ENCODE assay signal across 22 cellular contexts in the genomic region with DNA sequence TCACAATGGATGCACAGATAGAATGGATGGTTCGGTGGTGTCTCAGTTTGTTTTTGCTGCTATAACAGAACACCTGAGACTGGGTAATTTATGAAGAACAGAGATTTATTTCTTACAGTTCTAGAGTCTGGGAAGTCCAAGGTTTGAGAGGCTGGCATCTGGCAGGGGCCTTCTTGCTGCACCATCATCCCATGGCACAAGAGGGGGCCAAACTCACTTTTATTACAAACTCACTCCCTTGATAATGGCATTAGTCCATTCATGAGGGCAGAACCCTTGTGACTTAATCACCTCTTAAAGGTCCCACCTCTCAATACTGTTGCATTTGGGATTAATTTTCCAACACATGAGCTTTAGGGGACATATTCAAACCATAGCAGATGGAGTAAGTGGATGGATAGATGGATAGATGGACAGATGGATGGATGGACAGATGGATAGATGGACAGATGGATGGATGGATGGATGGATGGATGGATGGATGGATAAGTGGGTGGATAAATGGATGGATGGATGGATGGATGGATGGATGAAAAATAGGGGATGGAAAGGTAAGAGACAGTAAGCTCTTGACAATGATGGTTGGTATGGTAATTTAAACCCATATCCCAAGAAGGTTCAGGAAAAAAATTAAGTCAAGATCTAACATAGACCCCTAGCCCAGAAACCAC. TPM values are rescaled to one million over a fixed set of nuclear protein-coding genes. Genes with fewer than 3 reads are reported as not detected.
A peak's percentile ranks its signal among the peaks of the same experiment; 100 is the strongest.
DNase-seq lines count a peak whose midpoint lies in the region; ATAC-seq and TF ChIP-seq lines count a peak whose summit lies in the region.
"Had no signal": no experiment of that assay in that cellular context is flagged by ENCODE, and none has a peak within 500 bp of the region (broad histone marks: within the 10 kb centered on the region; RNA-seq: fewer than 3 reads in every experiment).

No MANE protein-coding gene starts in this region.

- H4K20me1 ChIP-seq in osteoblast (ENCODE audit: insufficient read depth, low read length) = no peaks in the 10 kb centered on the region
- H4K20me1 ChIP-seq: BLaER1 had no signal

- H3K4me2 ChIP-seq in osteoblast (ENCODE audit: insufficient read depth, low read length) = no peak overlapping the region
- H3K4me2 ChIP-seq: BLaER1 had no signal

- H3K36me3 ChIP-seq in BJ (ENCODE audit: control insufficient read depth, insufficient read depth, low read length) (no peaks in the 10 kb centered on the region), osteoblast (ENCODE audit: insufficient read depth, low read length) (no peaks in the 10 kb centered on the region), HAP-1 (replicated peaks) (no peaks in the 10 kb centered on the region)
- H3K36me3 ChIP-seq: BLaER1, gastrocnemius medialis, upper lobe of left lung had no signal

- no peaks in the 10 kb centered on the region for H3K79me2 ChIP-seq in osteoblast (ENCODE audit: insufficient read depth, low read length)
- H3K79me2 ChIP-seq: parathyroid adenoma had no signal

- no peak overlapping the region for H2AFZ ChIP-seq in osteoblast (ENCODE audit: low read length)

- H3K9me3 ChIP-seq in osteoblast (ENCODE audit: low read depth, low read length) (no peaks in the 10 kb centered on the region), HAP-1 (no peaks in the 10 kb centered on the region)
- H3K9me3 ChIP-seq: BLaER1, gastrocnemius medialis, upper lobe of left lung had no signal

- CTCF ChIA-PET in BJ (lab: Yijun Ruan, JAX) = interaction anchor here (0.8 to 2.5 kb wide), 3 partner anchors 10 to 95 kb away, joined by 3 to 11 read pairs (median 4); no protein-coding TSS in a partner anchor

- H3K27me3 Mint-ChIP-seq in chondrocyte (ENCODE audit: low read depth) = peaks cover 32% of the 10 kb centered on the region

- no peak for ATAC-seq in HG02678 (IDR thresholded peaks at IDR 0.05; ENCODE audit: unreplicated experiment)
- ATAC-seq: gastrocnemius medialis; stimulated activated naive CD8-positive, alpha-beta T cell treated with anti-CD3 and anti-CD28 coated beads, Interleukin-15, amount 100 ng/mL, for 72 hours had no signal

- peaks cover 6% of the 10 kb centered on the region for H3K4me1 Mint-ChIP-seq in chondrocyte (ENCODE audit: low read depth)

- POLR2A ChIA-PET in BJ (lab: Charles Lee) = interaction anchor here (0.6 kb wide), 1 partner anchor 40 kb away, joined by 4 read pairs; no protein-coding TSS in a partner anchor

- in situ Hi-C loops in HAP-1 (cut with MboI; ENCODE audit: low sequenced_read_pairs) = no loop called here

- no peaks in the 10 kb centered on the region for H3K36me3 Mint-ChIP-seq in chondrocyte (ENCODE audit: low read depth)
- H3K36me3 Mint-ChIP-seq: activated naive CD8-positive, alpha-beta T cell treated with anti-CD3 and anti-CD28 coated beads, Interleukin-2, amount 10 ng/mL, durations not matched to agents 7 days and 5 days; memory B cell had no signal

- no peaks in the 10 kb centered on the region for H3K9me3 Mint-ChIP-seq in chondrocyte (ENCODE audit: low read depth)
- H3K9me3 Mint-ChIP-seq: activated naive CD8-positive, alpha-beta T cell treated with anti-CD3 and anti-CD28 coated beads, Interleukin-2, amount 10 ng/mL, durations not matched to agents 7 days and 5 days; activated T-helper 1 cell treated with anti-CD3 and anti-CD28 coated beads, Interleukin-12 subunit alpha, Interleukin-12 subunit beta, Interleukin-2, Interleukin-4 antibody, amounts not matched to agents 30 ng/mL and 10 ng/mL and 1 ng/mL, durations not matched to agents 14 hours and 24 hours and 36 hours; memory B cell; stimulated activated naive CD8-positive, alpha-beta T cell treated with anti-CD3 and anti-CD28 coated beads, Interleukin-15, amount 100 ng/mL, for 72 hours had no signal

- H3K4me3 Mint-ChIP-seq in chondrocyte (ENCODE audit: unreplicated experiment) = no peak overlapping the region
- H3K4me3 Mint-ChIP-seq: activated naive CD8-positive, alpha-beta T cell treated with anti-CD3 and anti-CD28 coated beads, Interleukin-2, amount 10 ng/mL, durations not matched to agents 7 days and 5 days; activated T-helper 1 cell treated with anti-CD3 and anti-CD28 coated beads, Interleukin-12 subunit alpha, Interleukin-12 subunit beta, Interleukin-2, Interleukin-4 antibody, amounts not matched to agents 30 ng/mL and 10 ng/mL and 1 ng/mL, durations not matched to agents 14 hours and 24 hours and 36 hours; memory B cell; naive B cell; stimulated activated naive CD8-positive, alpha-beta T cell treated with anti-CD3 and anti-CD28 coated beads, Interleukin-15, amount 100 ng/mL, for 72 hours had no signal

- TF ChIP-seq CTCF in BJ (IDR thresholded peaks at IDR 0.05; ENCODE audit: insufficient read depth, low read depth, low read length) (0 out of 2 replicates have a peak, but pooled peaks have one; percentile 17), chondrocyte (IDR thresholded peaks at IDR 0.05) (peak; percentile 26), osteoblast (IDR thresholded peaks at IDR 0.05; ENCODE audit: extremely low read depth, low read depth, low read length) (no peak)

- H3K4me3 ChIP-seq in BJ (ENCODE audit: low read depth, low read length) (no peak overlapping the region), osteoblast (ENCODE audit: insufficient read depth, low read length) (no peak overlapping the region), HAP-1 (no peak overlapping the region)
- H3K4me3 ChIP-seq: BLaER1, gastrocnemius medialis, upper lobe of left lung had no signal

- no peak for DNase-seq in BJ (ENCODE audit: low read depth)
- peak; percentile 51 for DNase-seq in HT-29 (ENCODE audit: low spot score)
- no peak for DNase-seq in chondrocyte (ENCODE audit: low spot score)
- peak; percentile 46 for DNase-seq in osteoblast (ENCODE audit: insufficient read length, low spot score, missing footprints)
- no peak for DNase-seq in A172 (ENCODE audit: low spot score)
- no peak for DNase-seq in HAP-1 (ENCODE audit: low spot score in 2 of 2)
- DNase-seq: activated CD4-positive, alpha-beta T cell treated with anti-CD3 and anti-CD28 coated beads for 1 hour; activated naive CD8-positive, alpha-beta T cell treated with anti-CD3 and anti-CD28 coated beads, Interleukin-2, amount 10 ng/mL, durations not matched to agents 7 days and 5 days; cortex of kidney; gastrocnemius medialis; H7; MV-4-11; naive B cell; NCI-H1930; stimulated activated CD4-positive, alpha-beta T cell treated with anti-CD3 and anti-CD28 coated beads, Interleukin-2, amount 100 ng/mL, for 48 hours; stimulated activated naive CD8-positive, alpha-beta T cell treated with anti-CD3 and anti-CD28 coated beads, Interleukin-15, amount 100 ng/mL, for 72 hours; upper lobe of left lung had no signal

- no peaks in the 10 kb centered on the region for H3K4me1 ChIP-seq in osteoblast (ENCODE audit: insufficient read depth, low read length)
- no peaks in the 10 kb centered on the region for H3K4me1 ChIP-seq in HAP-1
- H3K4me1 ChIP-seq: BLaER1, gastrocnemius medialis, parathyroid adenoma, upper lobe of left lung had no signal

- no peak overlapping the region for H3K27ac ChIP-seq in osteoblast (ENCODE audit: low read depth, low read length)
- H3K27ac ChIP-seq: BLaER1, gastrocnemius medialis, parathyroid adenoma, upper lobe of left lung had no signal

- no peak overlapping the region for H3K27ac Mint-ChIP-seq in chondrocyte (ENCODE audit: unreplicated experiment)
- H3K27ac Mint-ChIP-seq: activated naive CD8-positive, alpha-beta T cell treated with anti-CD3 and anti-CD28 coated beads, Interleukin-2, amount 10 ng/mL, durations not matched to agents 7 days and 5 days; activated T-helper 1 cell treated with anti-CD3 and anti-CD28 coated beads, Interleukin-12 subunit alpha, Interleukin-12 subunit beta, Interleukin-2, Interleukin-4 antibody, amounts not matched to agents 30 ng/mL and 10 ng/mL and 1 ng/mL, durations not matched to agents 14 hours and 24 hours and 36 hours; memory B cell; naive B cell; stimulated activated naive CD8-positive, alpha-beta T cell treated with anti-CD3 and anti-CD28 coated beads, Interleukin-15, amount 100 ng/mL, for 72 hours had no signal

- H3K27me3 ChIP-seq in BJ (ENCODE audit: control insufficient read depth, insufficient read depth, low read length) (peaks cover 7% of the 10 kb centered on the region; the same call in 1 of the 2 replicates), osteoblast (ENCODE audit: insufficient read depth, low read length) (peaks cover 21% of the 10 kb centered on the region), HAP-1 (ENCODE audit: low read depth) (peaks cover 25% of the 10 kb centered on the region)
- H3K27me3 ChIP-seq: gastrocnemius medialis, upper lobe of left lung had no signal

RNA-seq across cellular contexts. Expression of gene CAMK2N1, which starts 16.5 kb away (rescaled TPM):
- 23.5 and 40.2 TPM in 2 replicates for polyA plus RNA-seq in BJ (2011; rRNA removed)
- polyA minus RNA-seq in BJ (2011; rRNA and poly(A)+ RNA removed) = 9.6 and 14.8 TPM in 2 replicates
- total RNA-seq in HT-29 (2014; rRNA removed; shearing (Covaris generic)) = 13.9 and 17.0 TPM in 2 replicates
- total RNA-seq in chondrocyte = 8.7 to 13.2 TPM (median 12.9 TPM) in 3 replicates
- total RNA-seq in osteoblast = 0.36 and 1.5 TPM in 2 replicates
- 2.9 and 3.6 TPM in 2 replicates for total RNA-seq in A172 (2014; rRNA removed; shearing (Covaris generic))

RNA-seq across cellular contexts. Expression of gene MUL1, which starts 38.4 kb away (rescaled TPM):
- 30.3 and 46.1 TPM in 2 replicates for polyA plus RNA-seq in BJ (2011; rRNA removed)
- polyA minus RNA-seq in BJ (2011; rRNA and poly(A)+ RNA removed) = 19.8 and 26.5 TPM in 2 replicates
- total RNA-seq in HT-29 (2014; rRNA removed; shearing (Covaris generic)) = 17.3 and 19.1 TPM in 2 replicates
- total RNA-seq in chondrocyte (30.8 to 38.2 TPM (median 36.2 TPM) in 3 replicates), osteoblast (31.8 and 37.3 TPM in 2 replicates)
- 26.6 and 26.9 TPM in 2 replicates for total RNA-seq in A172 (2014; rRNA removed; shearing (Covaris generic))

Comparison
In these comparisons a context has a peak if more than half of its experiments do, and no peak if none do; other contexts are left out.
1. DNase-seq: peak in HT-29 (single experiment) and osteoblast (single experiment); none in BJ (single experiment), chondrocyte (single experiment), A172 (single experiment) and HAP-1 (0 of 2).